1 cellular context compared by ENCODE assay signal in genomic region chr16:66947302-66948033, GRCh38.
TF ChIP-seq lines count a peak whose summit lies in the region.

No MANE protein-coding gene starts in this region.

TF ChIP-seq in HepG2, 621 proteins besides CTCF, POLR2A, EP300 and RAD21 (continued from another document and continues in another):
- TF ChIP-seq ZSCAN5A (CRISPR knock-in tag; IDR thresholded peaks at IDR 0.05; ENCODE audit: borderline replicate concordance) (no peak), CREM (IDR thresholded peaks at IDR 0.05) (0 out of 2 replicates have a peak, but pooled peaks have one; percentile 5), CREM (CRISPR knock-in tag; IDR thresholded peaks at IDR 0.05) (no peak), ZNF280B (CRISPR knock-in tag; IDR thresholded peaks at IDR 0.05; ENCODE audit: borderline replicate concordance) (peak; percentile 25; the same call in 1 of the 2 replicates), ZNF569 (CRISPR knock-in tag; IDR thresholded peaks at IDR 0.05; ENCODE audit: borderline replicate concordance) (no peak), ZNF276 (CRISPR knock-in tag; IDR thresholded peaks at IDR 0.05; ENCODE audit: low read depth) (no peak), CERS6 (CRISPR knock-in tag; IDR thresholded peaks at IDR 0.05) (no peak), ZNF724P (CRISPR knock-in tag; IDR thresholded peaks at IDR 0.05; ENCODE audit: borderline replicate concordance) (0 out of 2 replicates have a peak, but pooled peaks have one; percentile 14), ZSCAN12 (CRISPR knock-in tag; IDR thresholded peaks at IDR 0.05) (0 out of 2 replicates have a peak, but pooled peaks have one; percentile 31), PHF20 (CRISPR knock-in tag; IDR thresholded peaks at IDR 0.05) (no peak), HDAC6 (IDR thresholded peaks at IDR 0.05; ENCODE audit: low read depth, low read length) (no peak), USF2 (IDR thresholded peaks at IDR 0.05; ENCODE audit: low read depth, low read length) (no peak), USF2 (CRISPR knock-in tag; IDR thresholded peaks at IDR 0.05; ENCODE audit: borderline replicate concordance) (no peak), PHB2 (IDR thresholded peaks at IDR 0.05; ENCODE audit: partially characterized antibody) (no peak), ZNF138 (CRISPR knock-in tag; IDR thresholded peaks at IDR 0.05; ENCODE audit: low read depth) (no peak), HOXA7 (CRISPR knock-in tag; IDR thresholded peaks at IDR 0.05) (no peak), SOX6 (IDR thresholded peaks at IDR 0.05) (no peak), SOX6 (CRISPR knock-in tag; IDR thresholded peaks at IDR 0.05) (0 out of 2 replicates have a peak, but pooled peaks have one; percentile 18), SMC3 (IDR thresholded peaks at IDR 0.05; ENCODE audit: low read length) (peak; percentile 87), NBN (conservative IDR thresholded peaks at IDR 0.05) (no peak), ZZZ3 (CRISPR knock-in tag; IDR thresholded peaks at IDR 0.05; ENCODE audit: borderline replicate concordance) (no peak), ZNF44 (CRISPR knock-in tag; IDR thresholded peaks at IDR 0.05) (no peak), CSRNP2 (CRISPR knock-in tag; conservative IDR thresholded peaks at IDR 0.05; ENCODE audit: low read depth) (no peak), MTA1 (CRISPR knock-in tag; IDR thresholded peaks at IDR 0.05; ENCODE audit: borderline replicate concordance) (no peak), ZNF556 (CRISPR knock-in tag; IDR thresholded peaks at IDR 0.05; ENCODE audit: borderline replicate concordance) (no peak), ETS1 (CRISPR knock-in tag; IDR thresholded peaks at IDR 0.05) (no peak), FOXO1 (CRISPR knock-in tag; IDR thresholded peaks at IDR 0.05) (no peak), POGK (CRISPR knock-in tag; conservative IDR thresholded peaks at IDR 0.05) (no peak), GFI1 (CRISPR knock-in tag; IDR thresholded peaks at IDR 0.05; ENCODE audit: borderline replicate concordance) (no peak; the same call in 1 of the 2 replicates), CCDC6 (CRISPR knock-in tag; IDR thresholded peaks at IDR 0.05) (no peak), HMGXB4 (CRISPR knock-in tag; IDR thresholded peaks at IDR 0.05; ENCODE audit: borderline replicate concordance in 1 of 2, low read depth in 1 of 2) (peak in 1 of 2 experiments; percentile 80; a peak in 3 of 4 replicates), MLX (CRISPR knock-in tag; IDR thresholded peaks at IDR 0.05) (0 out of 2 replicates have a peak, but pooled peaks have one; percentile 28), ELF1 (CRISPR knock-in tag; IDR thresholded peaks at IDR 0.05) (no peak), SPEN (CRISPR knock-in tag; IDR thresholded peaks at IDR 0.05; ENCODE audit: low read depth) (no peak), SP140L (CRISPR knock-in tag; IDR thresholded peaks at IDR 0.05; ENCODE audit: borderline replicate concordance) (0 out of 2 replicates have a peak, but pooled peaks have one; percentile 46), ZNF576 (CRISPR knock-in tag; IDR thresholded peaks at IDR 0.05) (no peak), ZNF331 (CRISPR knock-in tag; IDR thresholded peaks at IDR 0.05) (peak; percentile 59; the same call in 1 of the 2 replicates), ZFP36L2 (CRISPR knock-in tag; IDR thresholded peaks at IDR 0.05) (no peak), BRD4 (CRISPR knock-in tag; IDR thresholded peaks at IDR 0.05) (no peak), THRA (CRISPR knock-in tag; IDR thresholded peaks at IDR 0.05; ENCODE audit: borderline replicate concordance) (no peak), ZFP90 (CRISPR knock-in tag; IDR thresholded peaks at IDR 0.05; ENCODE audit: borderline replicate concordance) (0 out of 2 replicates have a peak, but pooled peaks have one; percentile 26), MTF1 (CRISPR knock-in tag; IDR thresholded peaks at IDR 0.05) (no peak), THAP8 (CRISPR knock-in tag; IDR thresholded peaks at IDR 0.05; ENCODE audit: borderline replicate concordance) (no peak), KLF6 (CRISPR knock-in tag; IDR thresholded peaks at IDR 0.05) (no peak), WIZ (CRISPR knock-in tag; IDR thresholded peaks at IDR 0.05) (no peak), ZNF652 (CRISPR knock-in tag; IDR thresholded peaks at IDR 0.05; ENCODE audit: borderline replicate concordance, low read depth) (no peak), ZNF713 (CRISPR knock-in tag; IDR thresholded peaks at IDR 0.05) (no peak), GATA4 (IDR thresholded peaks at IDR 0.05; ENCODE audit: borderline replicate concordance, low read depth) (no peak)
